In genomic region chr3:69013256-69014021, GRCh38 we compare ENCODE assay signal across 8 cellular contexts.
A peak's percentile ranks its signal among the peaks of the same experiment; 100 is the strongest.
DNase-seq lines count a peak whose midpoint lies in the region; ATAC-seq and TF ChIP-seq lines count a peak whose summit lies in the region.

Gene EOGT, minus strand, starts transcription at chr3:69013684. Its CDS starts 3,838 bp downstream, at chr3:69009846.

- H3K9me3 ChIP-seq in OCI-LY3 (ENCODE audit: insufficient read depth, low read length) (no peaks in the 10 kb centered on the region), mucosa of rectum (ENCODE audit: control insufficient read depth in 2 of 2, low read length in 2 of 2) (no peaks in the 10 kb centered on the region)

- H3K27ac ChIP-seq in OCI-LY3 (ENCODE audit: low read length) (peak within 1 kb of the TSS; percentile 43), epithelial cell of prostate (peak within 1 kb of the TSS; percentile 99), mucosa of rectum (ENCODE audit: low read depth in 2 of 2, low read length in 2 of 2) (peak within 1 kb of the TSS; percentile 89 to 91)

- peak; percentile 66 for TF ChIP-seq CTCF in OCI-LY3 (IDR thresholded peaks at IDR 0.05; ENCODE audit: low read depth, low read length)

- H3K4me3 ChIP-seq in OCI-LY3 (ENCODE audit: low read length) (peak within 1 kb of the TSS; percentile 87), mucosa of rectum (ENCODE audit: low read length in 2 of 2) (peak within 1 kb of the TSS; percentile 81 to 83)

- H3K27me3 ChIP-seq in OCI-LY3 (ENCODE audit: low read depth, low read length) (no peaks in the 10 kb centered on the region), mucosa of rectum (ENCODE audit: control insufficient read depth in 2 of 2, insufficient read depth in 2 of 2, low read length in 2 of 2) (no peaks in the 10 kb centered on the region)

- ATAC-seq in GM19397 (IDR thresholded peaks at IDR 0.05; ENCODE audit: unreplicated experiment) (peak; percentile 91), HG03565 (IDR thresholded peaks at IDR 0.05; ENCODE audit: unreplicated experiment) (peak; percentile 51)

- peak within 1 kb of the TSS; percentile 90 for H3K9ac ChIP-seq in OCI-LY3 (ENCODE audit: low read length)
- H3K9ac ChIP-seq in mucosa of rectum (ENCODE audit: low read depth in 1 of 2, low read length in 2 of 2), result peak within 1 kb of the TSS; percentile 83 to 90

- H2AFZ ChIP-seq in OCI-LY3 (ENCODE audit: low read depth, low read length), result peak within 1 kb of the TSS; percentile 92

- peak within 1 kb of the TSS; percentile 87 for H3K4me2 ChIP-seq in OCI-LY3 (ENCODE audit: low read length)

- H3K36me3 ChIP-seq in OCI-LY3 (replicated peaks; ENCODE audit: low read depth, low read length) (peaks cover 9% of the 10 kb centered on the region), mucosa of rectum (ENCODE audit: control insufficient read depth in 2 of 2, insufficient read depth in 2 of 2, low read length in 2 of 2) (peaks cover 0 to 10% of the 10 kb centered on the region in 2 donors)

- H3K79me2 ChIP-seq in OCI-LY3 (ENCODE audit: low read length), result peaks cover 4% of the 10 kb centered on the region; the same call in 1 of the 2 replicates

- H3K4me1 ChIP-seq in OCI-LY3 (ENCODE audit: low read length) (peaks cover 14% of the 10 kb centered on the region), mucosa of rectum (ENCODE audit: control insufficient read depth in 2 of 2, insufficient read depth in 2 of 2, low read length in 2 of 2) (peaks cover 3 to 7% of the 10 kb centered on the region in 2 donors)

- DNase-seq in COLO829 (ENCODE audit: low spot score) (peak; percentile 79), activated T-cell treated with anti-CD3 and anti-CD28 coated beads for 4 hours (peak; percentile 66), epithelial cell of prostate (ENCODE audit: low read depth, low spot score) (no peak)
- DNase-seq in stimulated activated CD8-positive, alpha-beta memory T cell treated with anti-CD3 and anti-CD28 coated beads, Interleukin-7, amount 100 ng/mL, for 24 hours (ENCODE audit: low read depth), result peak; percentile 64

- H4K20me1 ChIP-seq in OCI-LY3 (ENCODE audit: insufficient read depth, low read length), result no peaks in the 10 kb centered on the region

Comparison
In these comparisons a context has a peak if more than half of its experiments do, and no peak if none do; other contexts are left out.
1. H3K27ac ChIP-seq: peak in every context shown above with its lines; median percentile 99 in epithelial cell of prostate; 90 in mucosa of rectum; 43 in OCI-LY3.